In the genomic region with DNA sequence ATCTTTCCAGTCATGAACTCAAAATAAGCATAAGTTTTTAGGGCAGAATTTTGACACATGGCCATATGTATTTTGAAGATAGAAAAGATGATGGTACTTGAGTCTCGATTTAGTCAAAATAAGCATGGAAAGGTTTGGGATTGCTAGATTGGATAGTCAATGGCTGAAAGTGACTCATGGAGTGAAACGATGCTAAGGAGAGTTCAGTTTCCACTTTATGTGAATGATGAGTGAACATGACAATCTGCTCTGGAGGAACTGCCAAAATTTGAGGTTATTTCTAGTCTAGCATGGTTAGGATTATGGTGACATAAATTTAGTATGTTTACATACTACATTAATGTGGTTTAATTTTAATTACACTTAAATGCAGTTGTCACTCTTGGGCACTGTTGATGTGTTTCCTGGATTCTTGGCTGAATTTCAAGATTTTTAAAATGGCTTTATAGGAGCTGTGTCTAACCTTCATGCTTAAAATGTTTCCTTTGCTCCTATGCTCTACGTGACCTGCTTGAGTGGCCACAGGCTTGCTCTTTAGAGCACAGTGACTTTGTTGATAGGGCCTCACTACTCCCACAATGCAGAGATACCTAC, we compare ENCODE assay signal across 10 cellular contexts. TPM values are rescaled to one million over a fixed set of nuclear protein-coding genes. Genes with fewer than 3 reads are reported as not detected.
DNase-seq lines count a peak whose midpoint lies in the region; ATAC-seq and TF ChIP-seq lines count a peak whose summit lies in the region.
"Had no signal": no experiment of that assay in that cellular context is flagged by ENCODE, and none has a peak within 500 bp of the region (broad histone marks: within the 10 kb centered on the region; RNA-seq: fewer than 3 reads in every experiment).

No MANE protein-coding gene starts in this region.

- TF ChIP-seq CTCF in HFFc6 (IDR thresholded peaks at IDR 0.05) (no peak), right lobe of liver (IDR thresholded peaks at IDR 0.05) (no peak)

- H3K9me3 Mint-ChIP-seq in HFFc6: no peaks in the 10 kb centered on the region
- no peaks in the 10 kb centered on the region for H3K9me3 Mint-ChIP-seq in activated naive CD8-positive, alpha-beta T cell (ENCODE audit: low read depth)

- H3K27me3 Mint-ChIP-seq in HFFc6 (ENCODE audit: insufficient read depth): peaks cover 18% of the 10 kb centered on the region
- H3K27me3 Mint-ChIP-seq in activated naive CD8-positive, alpha-beta T cell: no peaks in the 10 kb centered on the region

- H3K4me3 ChIP-seq in right lobe of liver: no peak overlapping the region
- H3K4me3 ChIP-seq: colonic mucosa had no signal

- H3K36me3 ChIP-seq in right lobe of liver: peaks cover 14 to 46% (median 24%) of the 10 kb centered on the region in 4 donors

- no peaks in the 10 kb centered on the region for H3K9me3 ChIP-seq in right lobe of liver
- H3K9me3 ChIP-seq: colonic mucosa had no signal

- TF ChIP-seq POLR2A in right lobe of liver (IDR thresholded peaks at IDR 0.05): peak; percentile 31

- peak; percentile 49 for DNase-seq in DMS53 (lab: John Stamatoyannopoulos, UW)
- DNase-seq in DMS53 treated with DMSO at 0.1 percent for 48 hours (lab: John Stamatoyannopoulos, UW; ENCODE audit: unreplicated experiment): no peak
- no peak for DNase-seq in HFFc6
- no peak for DNase-seq in right lobe of liver
- DNase-seq in NCI-H1048 (lab: John Stamatoyannopoulos, UW): no peak
- no peak for DNase-seq in hepatic stellate cell (ENCODE audit: low spot score)
- DNase-seq: colonic mucosa, nephron progenitor cell had no signal

- no peak overlapping the region for H3K27ac ChIP-seq in right lobe of liver
- H3K27ac ChIP-seq: colonic mucosa had no signal

- H3K4me1 Mint-ChIP-seq in HFFc6 (ENCODE audit: low read depth): peaks cover 47% of the 10 kb centered on the region
- H3K4me1 Mint-ChIP-seq in activated naive CD8-positive, alpha-beta T cell (ENCODE audit: low read depth): peaks cover 35% of the 10 kb centered on the region
- H3K4me1 Mint-ChIP-seq: nephron progenitor cell had no signal

- H3K4me3 Mint-ChIP-seq in HFFc6: no peak overlapping the region
- H3K4me3 Mint-ChIP-seq in activated naive CD8-positive, alpha-beta T cell: no peak overlapping the region
- H3K4me3 Mint-ChIP-seq: nephron progenitor cell had no signal

- intact Hi-C loops in right lobe of liver (cut with DNase I): no loop called here

- H3K4me1 ChIP-seq in right lobe of liver: no peaks in the 10 kb centered on the region
- H3K4me1 ChIP-seq: colonic mucosa had no signal

- no peaks in the 10 kb centered on the region for H3K27me3 ChIP-seq in right lobe of liver
- H3K27me3 ChIP-seq: colonic mucosa had no signal

- peaks cover 29% of the 10 kb centered on the region for H3K36me3 Mint-ChIP-seq in HFFc6 (ENCODE audit: low read depth)
- H3K36me3 Mint-ChIP-seq in activated naive CD8-positive, alpha-beta T cell: no peaks in the 10 kb centered on the region

- WGBS in right lobe of liver (ENCODE audit: insufficient coverage, low coverage, low lambda C conversion rate, missing lambda C conversion rate): 55% methylated on average over 3 of the region's 3 CpGs

- peak overlapping the region; percentile 57 for H3K27ac Mint-ChIP-seq in HFFc6
- H3K27ac Mint-ChIP-seq in activated naive CD8-positive, alpha-beta T cell: peak overlapping the region; percentile 79
- H3K27ac Mint-ChIP-seq: nephron progenitor cell had no signal

- ATAC-seq in right lobe of liver (peak; percentile 9 to 17 (median 16)), HG02763 (IDR thresholded peaks at IDR 0.05; ENCODE audit: unreplicated experiment) (no peak)

RNA-seq across cellular contexts. Expression of gene DDX3X, which starts 17.1 kb away (rescaled TPM):
- total RNA-seq in HFFc6 (2021; fragmentation: NEBNext Ultra II Directional; extraction: Animal tissue kit (Norgen Biotek cat#: 25700)): 100 to 1,000 TPM; 186 to 228 (median 213) TPM
- 100 to 1,000 TPM in 5 of 6 experiments, 10 to 100 TPM in 1; 85.1 to 210 (median 138) TPM for total RNA-seq in right lobe of liver
